ENCODE assay signal across 22 cellular contexts in the genomic region with DNA sequence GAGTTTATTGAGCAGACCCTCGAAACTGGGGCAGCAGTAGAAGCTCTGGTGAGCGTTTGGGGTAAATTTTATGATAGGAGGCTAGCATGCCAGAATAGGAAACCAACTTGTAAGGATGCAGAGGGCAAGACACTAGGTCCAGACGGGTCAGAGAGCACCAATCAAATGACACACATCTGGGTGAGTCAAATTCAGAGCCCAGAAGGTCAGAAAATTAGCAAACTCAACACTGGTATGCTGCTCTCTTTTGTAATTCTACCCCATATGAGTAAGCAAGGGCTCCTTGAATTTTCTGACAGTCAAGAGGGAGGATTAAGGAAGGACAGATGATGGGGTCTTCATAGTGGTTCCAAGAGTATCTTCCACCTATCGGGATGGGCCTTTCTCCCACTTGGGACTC.
DNase-seq lines count a peak whose midpoint lies in the region; ATAC-seq and TF ChIP-seq lines count a peak whose summit lies in the region.
"Had no signal": no experiment of that assay in that cellular context is flagged by ENCODE, and none has a peak within 500 bp of the region (broad histone marks: within the 10 kb centered on the region; RNA-seq: fewer than 3 reads in every experiment).

No MANE protein-coding gene starts in this region.

- no peaks in the 10 kb centered on the region for H3F3A ChIP-seq in GM23248 (ENCODE audit: insufficient read depth)

- in situ Hi-C loops in GM23248 (cut with MboI), result no loop called here

- no peak overlapping the region for H3K4me3 Mint-ChIP-seq in MCF 10A (ENCODE audit: unreplicated experiment)
- no peak overlapping the region for H3K4me3 Mint-ChIP-seq in activated T-helper 17 cell treated with anti-CD3 and anti-CD28 coated beads, Interleukin-2, amount 50 U/mL, for 72 hours
- H3K4me3 Mint-ChIP-seq: CD4-positive, alpha-beta T cell had no signal

- H3K9me3 Mint-ChIP-seq in MCF 10A (ENCODE audit: unreplicated experiment), result no peaks in the 10 kb centered on the region
- no peaks in the 10 kb centered on the region for H3K9me3 Mint-ChIP-seq in activated T-helper 17 cell treated with anti-CD3 and anti-CD28 coated beads, Interleukin-2, amount 50 U/mL, for 72 hours
- H3K9me3 Mint-ChIP-seq: CD4-positive, alpha-beta T cell had no signal

- 53 to 68% methylated on average over 4 of the region's 4 CpGs for WGBS in GM23248 (ENCODE audit: low coverage in 1 of 2, low lambda C conversion rate in 2 of 2, missing lambda C conversion rate in 2 of 2), 2 experiments

- H3K4me1 Mint-ChIP-seq in MCF 10A (ENCODE audit: insufficient read depth, unreplicated experiment), result peaks cover 5% of the 10 kb centered on the region
- H3K4me1 Mint-ChIP-seq in activated T-helper 17 cell treated with anti-CD3 and anti-CD28 coated beads, Interleukin-2, amount 50 U/mL, for 72 hours, result peaks cover 21% of the 10 kb centered on the region

- TF ChIP-seq POLR2A in breast epithelium (IDR thresholded peaks at IDR 0.05), result no peak

- no peak overlapping the region for H3K9ac ChIP-seq in GM23248

- H3K4me3 ChIP-seq in breast epithelium, result no peak overlapping the region
- no peak overlapping the region for H3K4me3 ChIP-seq in GM23248
- H3K4me3 ChIP-seq: Peyer's patch had no signal

- no peaks in the 10 kb centered on the region for H3K36me3 Mint-ChIP-seq in MCF 10A (ENCODE audit: insufficient read depth, unreplicated experiment)
- H3K36me3 Mint-ChIP-seq in activated T-helper 17 cell treated with anti-CD3 and anti-CD28 coated beads, Interleukin-2, amount 50 U/mL, for 72 hours (ENCODE audit: low read depth), result no peaks in the 10 kb centered on the region

- peak; percentile 6 for DNase-seq in MCF 10A (ENCODE audit: unreplicated experiment)
- DNase-seq in breast epithelium (ENCODE audit: low spot score in 2 of 2), result no peak
- DNase-seq in MV-4-11 (lab: John Stamatoyannopoulos, UW), result peak; percentile 52
- DNase-seq in NK-92 (lab: John Stamatoyannopoulos, UW; ENCODE audit: unreplicated experiment), result no peak
- DNase-seq in GM23248, result no peak
- DNase-seq: CD4-positive, alpha-beta T cell; IMR-90; KG1; MM.1S; NCI-H1105; NCI-H146; NCI-H1930; NCI-H2107; NCI-H446; NCI-H526 treated with DMSO at 0.1 percent for 48 hours; OCI-M1; Peyer's patch; SHP77 treated with DMSO at 0.1 percent for 48 hours; T-helper 1 cell had no signal

- no peak for TF ChIP-seq CTCF in MCF 10A (IDR thresholded peaks at IDR 0.05; ENCODE audit: unreplicated experiment)
- no peak for TF ChIP-seq CTCF in breast epithelium (IDR thresholded peaks at IDR 0.05)

- H3K36me3 ChIP-seq in breast epithelium (no peaks in the 10 kb centered on the region), GM23248 (ENCODE audit: low read depth) (no peaks in the 10 kb centered on the region)
- H3K36me3 ChIP-seq: Peyer's patch had no signal

- no peak overlapping the region for H3K27ac ChIP-seq in breast epithelium
- H3K27ac ChIP-seq in GM23248, result no peak overlapping the region
- H3K27ac ChIP-seq: Peyer's patch had no signal

- no peaks in the 10 kb centered on the region for H3K9me2 ChIP-seq in GM23248 (ENCODE audit: insufficient read depth)

- BruUV-seq in MCF 10A (replicated peaks; lab: Mats Ljungman, UMichigan), result no TSS peak

- no peak overlapping the region for H3K4me2 ChIP-seq in GM23248 (ENCODE audit: unreplicated experiment)

- ATAC-seq in activated T-helper 17 cell treated with anti-CD3 and anti-CD28 coated beads, Interleukin-2, amount 50 U/mL, for 72 hours (replicated peaks), result peak; percentile 38
- ATAC-seq in HG02885 (IDR thresholded peaks at IDR 0.05; ENCODE audit: poor library complexity, unreplicated experiment) (no peak), GM19455 (IDR thresholded peaks at IDR 0.05; ENCODE audit: unreplicated experiment) (no peak)

- CTCF ChIA-PET in MCF 10A (lab: Yijun Ruan, JAX), result no interaction called here

- no peaks in the 10 kb centered on the region for H3K79me2 ChIP-seq in GM23248 (ENCODE audit: insufficient read depth)

- intact Hi-C loops in MCF 10A (cut with micrococcal nuclease) (no loop called here), breast epithelium (cut with DNase I; ENCODE audit: low total_unique reads) (loop anchor here (5.0 kb wide), 1 partner anchor 62 kb away; no protein-coding TSS in a partner anchor)

- H3K27me3 Mint-ChIP-seq in MCF 10A (ENCODE audit: insufficient read depth, unreplicated experiment), result no peaks in the 10 kb centered on the region
- H3K27me3 Mint-ChIP-seq in activated T-helper 17 cell treated with anti-CD3 and anti-CD28 coated beads, Interleukin-2, amount 50 U/mL, for 72 hours, result peaks cover 4% of the 10 kb centered on the region

- no peak overlapping the region for H3K27ac Mint-ChIP-seq in MCF 10A (ENCODE audit: low read depth, unreplicated experiment)
- no peak overlapping the region for H3K27ac Mint-ChIP-seq in activated T-helper 17 cell treated with anti-CD3 and anti-CD28 coated beads, Interleukin-2, amount 50 U/mL, for 72 hours
- H3K27ac Mint-ChIP-seq: CD4-positive, alpha-beta T cell had no signal

- H3K9me3 ChIP-seq in breast epithelium (no peaks in the 10 kb centered on the region), GM23248 (ENCODE audit: low read depth) (no peaks in the 10 kb centered on the region)
- H3K9me3 ChIP-seq: Peyer's patch had no signal

- H4K20me1 ChIP-seq in GM23248 (ENCODE audit: insufficient read depth), result no peaks in the 10 kb centered on the region

- H3K4me1 ChIP-seq in breast epithelium (no peaks in the 10 kb centered on the region), GM23248 (ENCODE audit: insufficient read depth) (no peaks in the 10 kb centered on the region)

- POLR2A ChIA-PET in MCF 10A (lab: Yijun Ruan, JAX), result no interaction called here

- H3K27me3 ChIP-seq in breast epithelium (no peaks in the 10 kb centered on the region), GM23248 (replicated peaks; ENCODE audit: insufficient read depth) (0 out of 2 replicates have a peak, but pooled peaks cover 7% of the 10 kb centered on the region)
- H3K27me3 ChIP-seq: Peyer's patch had no signal

- no peak overlapping the region for H2AFZ ChIP-seq in GM23248

Comparison
In these comparisons a context has a peak if more than half of its experiments do, and no peak if none do; other contexts are left out.
1. DNase-seq: peak in MCF 10A (single experiment) and MV-4-11 (single experiment); none in breast epithelium (0 of 2), NK-92 (single experiment) and GM23248 (single experiment).